In the genomic region with DNA sequence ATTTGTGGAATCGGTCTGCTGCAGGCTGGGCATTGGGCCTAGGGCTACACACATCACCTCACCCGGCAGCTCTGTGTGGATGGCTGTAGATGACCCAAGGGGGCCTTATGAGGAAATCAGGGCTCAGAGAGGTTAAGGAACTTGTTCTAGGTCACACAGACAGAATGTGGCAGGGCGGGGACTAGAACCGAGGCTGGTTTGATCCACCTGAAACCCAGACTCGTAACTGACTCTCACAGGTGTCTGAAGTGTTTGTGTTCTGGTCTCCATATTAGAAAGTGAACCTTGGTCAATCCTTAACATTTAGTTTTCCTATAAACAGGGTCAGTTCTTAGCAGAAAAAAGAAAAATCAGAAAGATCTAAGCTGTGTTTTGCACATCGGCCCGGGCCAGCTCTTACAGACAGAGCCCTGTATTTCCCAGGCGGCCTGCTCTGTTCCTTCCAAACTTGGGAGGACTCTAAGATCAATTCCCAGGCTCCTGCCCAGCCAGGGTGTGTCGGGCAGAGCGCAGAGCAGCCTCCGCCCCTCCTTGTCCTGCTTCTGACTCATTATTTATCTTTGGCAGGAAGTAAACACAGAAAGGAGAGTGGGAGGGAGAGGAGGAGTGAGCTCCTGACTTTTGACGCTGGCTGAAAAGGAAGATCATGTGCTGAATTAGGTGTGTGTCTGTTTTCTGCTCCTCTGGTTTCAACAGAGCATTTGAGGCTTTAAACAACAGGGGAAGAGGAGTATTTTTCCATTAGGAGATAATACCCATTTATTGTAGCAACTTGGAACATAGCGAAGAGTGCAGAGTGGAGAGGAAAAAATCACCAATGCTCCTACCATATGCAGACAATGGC, we compare ENCODE assay signal across 1 cellular context.
TF ChIP-seq lines count a peak whose summit lies in the region.

No MANE protein-coding gene starts in this region.

TF ChIP-seq in GM23338, 12 proteins besides CTCF, POLR2A, EP300 and RAD21 (continued from another document):
- TF ChIP-seq, protein P1, sequence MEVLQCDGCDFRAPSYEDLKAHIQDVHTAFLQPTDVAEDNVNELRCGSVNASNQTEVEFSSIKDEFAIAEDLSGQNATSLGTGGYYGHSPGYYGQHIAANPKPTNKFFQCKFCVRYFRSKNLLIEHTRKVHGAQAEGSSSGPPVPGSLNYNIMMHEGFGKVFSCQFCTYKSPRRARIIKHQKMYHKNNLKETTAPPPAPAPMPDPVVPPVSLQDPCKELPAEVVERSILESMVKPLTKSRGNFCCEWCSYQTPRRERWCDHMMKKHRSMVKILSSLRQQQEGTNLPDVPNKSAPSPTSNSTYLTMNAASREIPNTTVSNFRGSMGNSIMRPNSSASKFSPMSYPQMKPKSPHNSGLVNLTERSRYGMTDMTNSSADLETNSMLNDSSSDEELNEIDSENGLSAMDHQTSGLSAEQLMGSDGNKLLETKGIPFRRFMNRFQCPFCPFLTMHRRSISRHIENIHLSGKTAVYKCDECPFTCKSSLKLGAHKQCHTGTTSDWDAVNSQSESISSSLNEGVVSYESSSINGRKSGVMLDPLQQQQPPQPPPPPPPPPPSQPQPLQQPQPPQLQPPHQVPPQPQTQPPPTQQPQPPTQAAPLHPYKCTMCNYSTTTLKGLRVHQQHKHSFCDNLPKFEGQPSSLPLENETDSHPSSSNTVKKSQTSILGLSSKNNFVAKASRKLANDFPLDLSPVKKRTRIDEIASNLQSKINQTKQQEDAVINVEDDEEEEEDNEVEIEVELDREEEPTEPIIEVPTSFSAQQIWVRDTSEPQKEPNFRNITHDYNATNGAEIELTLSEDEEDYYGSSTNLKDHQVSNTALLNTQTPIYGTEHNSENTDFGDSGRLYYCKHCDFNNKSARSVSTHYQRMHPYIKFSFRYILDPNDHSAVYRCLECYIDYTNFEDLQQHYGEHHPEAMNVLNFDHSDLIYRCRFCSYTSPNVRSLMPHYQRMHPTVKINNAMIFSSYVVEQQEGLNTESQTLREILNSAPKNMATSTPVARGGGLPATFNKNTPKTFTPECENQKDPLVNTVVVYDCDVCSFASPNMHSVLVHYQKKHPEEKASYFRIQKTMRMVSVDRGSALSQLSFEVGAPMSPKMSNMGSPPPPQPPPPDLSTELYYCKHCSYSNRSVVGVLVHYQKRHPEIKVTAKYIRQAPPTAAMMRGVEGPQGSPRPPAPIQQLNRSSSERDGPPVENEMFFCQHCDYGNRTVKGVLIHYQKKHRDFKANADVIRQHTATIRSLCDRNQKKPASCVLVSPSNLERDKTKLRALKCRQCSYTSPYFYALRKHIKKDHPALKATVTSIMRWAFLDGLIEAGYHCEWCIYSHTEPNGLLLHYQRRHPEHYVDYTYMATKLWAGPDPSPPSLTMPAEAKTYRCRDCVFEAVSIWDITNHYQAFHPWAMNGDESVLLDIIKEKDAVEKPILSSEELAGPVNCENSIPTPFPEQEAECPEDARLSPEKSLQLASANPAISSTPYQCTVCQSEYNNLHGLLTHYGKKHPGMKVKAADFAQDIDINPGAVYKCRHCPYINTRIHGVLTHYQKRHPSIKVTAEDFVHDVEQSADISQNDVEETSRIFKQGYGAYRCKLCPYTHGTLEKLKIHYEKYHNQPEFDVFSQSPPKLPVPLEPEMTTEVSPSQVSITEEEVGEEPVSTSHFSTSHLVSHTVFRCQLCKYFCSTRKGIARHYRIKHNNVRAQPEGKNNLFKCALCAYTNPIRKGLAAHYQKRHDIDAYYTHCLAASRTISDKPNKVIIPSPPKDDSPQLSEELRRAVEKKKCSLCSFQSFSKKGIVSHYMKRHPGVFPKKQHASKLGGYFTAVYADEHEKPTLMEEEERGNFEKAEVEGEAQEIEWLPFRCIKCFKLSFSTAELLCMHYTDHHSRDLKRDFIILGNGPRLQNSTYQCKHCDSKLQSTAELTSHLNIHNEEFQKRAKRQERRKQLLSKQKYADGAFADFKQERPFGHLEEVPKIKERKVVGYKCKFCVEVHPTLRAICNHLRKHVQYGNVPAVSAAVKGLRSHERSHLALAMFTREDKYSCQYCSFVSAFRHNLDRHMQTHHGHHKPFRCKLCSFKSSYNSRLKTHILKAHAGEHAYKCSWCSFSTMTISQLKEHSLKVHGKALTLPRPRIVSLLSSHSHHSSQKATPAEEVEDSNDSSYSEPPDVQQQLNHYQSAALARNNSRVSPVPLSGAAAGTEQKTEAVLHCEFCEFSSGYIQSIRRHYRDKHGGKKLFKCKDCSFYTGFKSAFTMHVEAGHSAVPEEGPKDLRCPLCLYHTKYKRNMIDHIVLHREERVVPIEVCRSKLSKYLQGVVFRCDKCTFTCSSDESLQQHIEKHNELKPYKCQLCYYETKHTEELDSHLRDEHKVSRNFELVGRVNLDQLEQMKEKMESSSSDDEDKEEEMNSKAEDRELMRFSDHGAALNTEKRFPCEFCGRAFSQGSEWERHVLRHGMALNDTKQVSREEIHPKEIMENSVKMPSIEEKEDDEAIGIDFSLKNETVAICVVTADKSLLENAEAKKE (CRISPR knock-in tag; IDR thresholded peaks at IDR 0.05) = no peak
- TF ChIP-seq CREB1 (CRISPR knock-in tag; IDR thresholded peaks at IDR 0.05; ENCODE audit: low read depth) (no peak), STAT1 (IDR thresholded peaks at IDR 0.05; ENCODE audit: unreplicated experiment) (no peak), JUNB (IDR thresholded peaks at IDR 0.05; ENCODE audit: unreplicated experiment) (no peak), ZNF114 (CRISPR knock-in tag; IDR thresholded peaks at IDR 0.05) (no peak), POLR2AphosphoS5 (IDR thresholded peaks at IDR 0.05; ENCODE audit: low read depth) (no peak), ZNF331 (CRISPR knock-in tag; IDR thresholded peaks at IDR 0.05; ENCODE audit: low read depth) (no peak)
- TF ChIP-seq, protein P2, sequence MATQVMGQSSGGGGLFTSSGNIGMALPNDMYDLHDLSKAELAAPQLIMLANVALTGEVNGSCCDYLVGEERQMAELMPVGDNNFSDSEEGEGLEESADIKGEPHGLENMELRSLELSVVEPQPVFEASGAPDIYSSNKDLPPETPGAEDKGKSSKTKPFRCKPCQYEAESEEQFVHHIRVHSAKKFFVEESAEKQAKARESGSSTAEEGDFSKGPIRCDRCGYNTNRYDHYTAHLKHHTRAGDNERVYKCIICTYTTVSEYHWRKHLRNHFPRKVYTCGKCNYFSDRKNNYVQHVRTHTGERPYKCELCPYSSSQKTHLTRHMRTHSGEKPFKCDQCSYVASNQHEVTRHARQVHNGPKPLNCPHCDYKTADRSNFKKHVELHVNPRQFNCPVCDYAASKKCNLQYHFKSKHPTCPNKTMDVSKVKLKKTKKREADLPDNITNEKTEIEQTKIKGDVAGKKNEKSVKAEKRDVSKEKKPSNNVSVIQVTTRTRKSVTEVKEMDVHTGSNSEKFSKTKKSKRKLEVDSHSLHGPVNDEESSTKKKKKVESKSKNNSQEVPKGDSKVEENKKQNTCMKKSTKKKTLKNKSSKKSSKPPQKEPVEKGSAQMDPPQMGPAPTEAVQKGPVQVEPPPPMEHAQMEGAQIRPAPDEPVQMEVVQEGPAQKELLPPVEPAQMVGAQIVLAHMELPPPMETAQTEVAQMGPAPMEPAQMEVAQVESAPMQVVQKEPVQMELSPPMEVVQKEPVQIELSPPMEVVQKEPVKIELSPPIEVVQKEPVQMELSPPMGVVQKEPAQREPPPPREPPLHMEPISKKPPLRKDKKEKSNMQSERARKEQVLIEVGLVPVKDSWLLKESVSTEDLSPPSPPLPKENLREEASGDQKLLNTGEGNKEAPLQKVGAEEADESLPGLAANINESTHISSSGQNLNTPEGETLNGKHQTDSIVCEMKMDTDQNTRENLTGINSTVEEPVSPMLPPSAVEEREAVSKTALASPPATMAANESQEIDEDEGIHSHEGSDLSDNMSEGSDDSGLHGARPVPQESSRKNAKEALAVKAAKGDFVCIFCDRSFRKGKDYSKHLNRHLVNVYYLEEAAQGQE (IDR thresholded peaks at IDR 0.05; ENCODE audit: unreplicated experiment) = no peak
